ENCODE assay signal across 8 cellular contexts in the genomic region with DNA sequence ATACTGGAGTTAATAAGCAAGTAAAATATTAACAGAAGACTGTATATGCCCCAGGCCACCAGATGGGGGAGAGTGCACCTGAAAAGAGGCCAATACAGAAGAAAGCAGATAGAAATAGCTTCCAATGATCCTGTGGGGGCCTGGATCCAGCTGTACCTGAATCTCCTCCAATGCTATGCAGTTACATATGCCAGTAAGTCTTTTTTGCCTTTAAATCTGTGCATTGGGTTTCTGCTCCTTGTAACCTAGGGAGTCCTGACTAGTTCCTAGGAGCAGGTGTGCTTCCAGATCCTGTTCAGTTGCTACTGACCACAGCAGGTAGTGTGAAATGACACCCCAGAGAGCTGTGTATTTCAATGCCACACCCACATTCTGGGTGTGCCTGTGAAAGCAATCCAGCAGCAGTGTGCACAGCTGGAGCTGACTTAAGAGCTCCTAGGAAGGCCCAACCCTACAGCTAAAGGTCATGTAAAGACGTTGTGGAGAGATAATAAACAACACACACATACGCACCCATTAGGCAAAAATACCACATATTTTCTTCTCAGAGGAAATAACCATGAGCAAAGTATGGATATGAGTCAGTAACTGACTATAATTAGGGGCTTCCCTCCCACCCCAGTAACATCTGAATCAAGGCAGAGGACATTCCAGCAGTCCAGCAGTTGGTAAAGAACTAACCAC.
DNase-seq lines count a peak whose midpoint lies in the region; ATAC-seq and TF ChIP-seq lines count a peak whose summit lies in the region.

No MANE protein-coding gene starts in this region.

- ATAC-seq in GM19467 (IDR thresholded peaks at IDR 0.05; ENCODE audit: unreplicated experiment) (peak; percentile 80), HG03457 (IDR thresholded peaks at IDR 0.05; ENCODE audit: unreplicated experiment) (peak; percentile 85), activated B cell treated with CpG ODN at 0.5 μM for 24 hours (ENCODE audit: low read depth) (peak; percentile 87), lower lobe of right lung (peak; percentile 64 to 79)

- peaks cover 74% of the 10 kb centered on the region for H3K4me1 Mint-ChIP-seq in activated B cell treated with CpG ODN at 0.5 μM for 24 hours

- DNase-seq in NCI-H748 (lab: John Stamatoyannopoulos, UW; ENCODE audit: unreplicated experiment) (peak; percentile 66), NCI-H748 treated with DMSO at 0.1 percent for 48 hours (lab: John Stamatoyannopoulos, UW) (no peak), activated B cell treated with CpG ODN at 0.5 μM for 24 hours (no peak), lower lobe of right lung (no peak), NCI-H2029 treated with DMSO at 0.1 percent for 48 hours (lab: John Stamatoyannopoulos, UW) (no peak), globus pallidus (ENCODE audit: low spot score) (no peak)

- H3K36me3 Mint-ChIP-seq in activated B cell treated with CpG ODN at 0.5 μM for 24 hours (ENCODE audit: low read depth), result peaks cover 20% of the 10 kb centered on the region

- no peaks in the 10 kb centered on the region for H3K36me3 ChIP-seq in lower lobe of right lung

- TF ChIP-seq CTCF in activated B cell treated with CpG ODN at 0.5 μM for 24 hours (IDR thresholded peaks at IDR 0.05) (no peak), lower lobe of right lung (IDR thresholded peaks at IDR 0.05) (no peak)

- no peak overlapping the region for H3K27ac ChIP-seq in lower lobe of right lung

- H3K27ac Mint-ChIP-seq in activated B cell treated with CpG ODN at 0.5 μM for 24 hours, result peak overlapping the region; percentile 87

- no peaks in the 10 kb centered on the region for H3K9me3 ChIP-seq in lower lobe of right lung

- POLR2A ChIA-PET in activated B cell treated with CpG ODN at 0.5 μM for 24 hours (lab: Charles Lee), result interaction anchor here (0.6 to 10.0 kb wide), 20 partner anchors 9 to 371 kb away, joined by 3 to 409 read pairs (median 5); a partner anchor contains a TSS

- no peaks in the 10 kb centered on the region for H3K27me3 Mint-ChIP-seq in activated B cell treated with CpG ODN at 0.5 μM for 24 hours

- no peaks in the 10 kb centered on the region for H3K27me3 ChIP-seq in lower lobe of right lung (ENCODE audit: low read depth)

- intact Hi-C loops in activated B cell treated with CpG ODN at 0.5 μM for 24 hours (cut with micrococcal nuclease), result loop anchor here (1.0 to 2.0 kb wide), 6 partner anchors 11 to 139 kb away; a partner anchor contains a TSS
- intact Hi-C loops in lower lobe of right lung (cut with DNase I), result no loop called here

- peak overlapping the region; percentile 69 for H3K4me3 Mint-ChIP-seq in activated B cell treated with CpG ODN at 0.5 μM for 24 hours

- H3K4me1 ChIP-seq in lower lobe of right lung, result peaks cover 9% of the 10 kb centered on the region

- H3K9me3 Mint-ChIP-seq in activated B cell treated with CpG ODN at 0.5 μM for 24 hours, result peaks cover 2% of the 10 kb centered on the region

- CTCF ChIA-PET in activated B cell treated with CpG ODN at 0.5 μM for 24 hours (lab: Charles Lee), result interaction anchor here (0.9 to 4.7 kb wide), 12 partner anchors 11 to 188 kb away, joined by 3 to 78 read pairs (median 4); a partner anchor contains a TSS

- no peak overlapping the region for H3K4me3 ChIP-seq in lower lobe of right lung
